ENCODE assay signal across 29 cellular contexts in the genomic region with DNA sequence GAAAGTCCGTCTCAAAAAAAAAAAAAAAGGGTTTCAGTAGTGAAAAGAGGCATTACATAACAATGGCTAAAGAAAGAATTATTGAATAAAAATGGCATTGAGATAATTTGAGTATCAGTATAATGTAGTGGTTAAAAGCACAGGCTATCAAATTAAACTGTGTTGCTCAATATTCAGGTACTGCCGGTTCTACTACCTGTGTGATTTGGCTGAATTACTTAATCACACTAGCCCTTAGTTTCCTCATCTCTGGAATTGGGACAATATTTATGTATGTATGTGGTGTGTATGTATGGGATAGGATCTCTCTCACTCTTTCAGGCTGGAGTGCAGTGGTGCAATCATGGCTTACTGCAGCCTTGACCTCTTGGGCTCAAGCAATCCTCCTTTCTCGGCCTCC. TPM values are rescaled to one million over a fixed set of nuclear protein-coding genes. Genes with fewer than 3 reads are reported as not detected.
"Had no signal": no experiment of that assay in that cellular context is flagged by ENCODE, and none has a peak within 500 bp of the region (broad histone marks: within the 10 kb centered on the region; RNA-seq: fewer than 3 reads in every experiment).

No MANE protein-coding gene starts in this region.

- H3K27me3 Mint-ChIP-seq: naive thymus-derived CD8-positive, alpha-beta T cell; stimulated activated memory B cell treated with anti-CD40 and anti-IgM and Interleukin-4, amounts not matched to agents 10 μg/mL and 1 μg/mL and 100 μg/mL, for 72 hours; stimulated activated naive CD8-positive, alpha-beta T cell treated with anti-CD3 and anti-CD28 coated beads, Interleukin-15, amount 100 ng/mL, for 72 hours; type B pancreatic cell had no signal

- H3K4me2 ChIP-seq: neural progenitor cell, smooth muscle cell had no signal

- H3K9ac ChIP-seq: neural progenitor cell, parathyroid adenoma had no signal

- H3K9me3 Mint-ChIP-seq: stimulated activated memory B cell treated with anti-CD40 and anti-IgM and Interleukin-4, amounts not matched to agents 10 μg/mL and 1 μg/mL and 100 μg/mL, for 72 hours; stimulated activated naive CD8-positive, alpha-beta T cell treated with anti-CD3 and anti-CD28 coated beads, Interleukin-15, amount 100 ng/mL, for 72 hours; type B pancreatic cell had no signal

- H3K4me3 Mint-ChIP-seq: naive thymus-derived CD8-positive, alpha-beta T cell; nephron progenitor cell; neural progenitor cell; stimulated activated memory B cell treated with anti-CD40 and anti-IgM and Interleukin-4, amounts not matched to agents 10 μg/mL and 1 μg/mL and 100 μg/mL, for 72 hours; stimulated activated naive CD8-positive, alpha-beta T cell treated with anti-CD3 and anti-CD28 coated beads, Interleukin-15, amount 100 ng/mL, for 72 hours; type B pancreatic cell had no signal

- H2AFZ ChIP-seq: neural progenitor cell, parathyroid adenoma had no signal

- H3K79me2 ChIP-seq: parathyroid adenoma had no signal

- H3K4me1 ChIP-seq: left lung, lower lobe of right lung, neural progenitor cell, parathyroid adenoma, psoas muscle, tibial nerve, uterus had no signal

- H3K27me3 ChIP-seq: left lung, neural progenitor cell, neutrophil, right lobe of liver, tibial nerve, uterus had no signal

- ATAC-seq: left cardiac atrium; left lung; lower lobe of right lung; naive thymus-derived CD8-positive, alpha-beta T cell; psoas muscle; right lobe of liver; stimulated activated memory B cell treated with anti-CD40 and anti-IgM and Interleukin-4, amounts not matched to agents 10 μg/mL and 1 μg/mL and 100 μg/mL, for 72 hours; stimulated activated naive CD8-positive, alpha-beta T cell treated with anti-CD3 and anti-CD28 coated beads, Interleukin-15, amount 100 ng/mL, for 72 hours had no signal

- H3K4me1 Mint-ChIP-seq: naive thymus-derived CD8-positive, alpha-beta T cell; nephron progenitor cell; neural progenitor cell; stimulated activated memory B cell treated with anti-CD40 and anti-IgM and Interleukin-4, amounts not matched to agents 10 μg/mL and 1 μg/mL and 100 μg/mL, for 72 hours had no signal

- H3K27ac ChIP-seq: left lung, lower lobe of right lung, neural progenitor cell, neutrophil, parathyroid adenoma, psoas muscle, right lobe of liver, tibial nerve, uterus had no signal

- H3K36me3 ChIP-seq: uterus had no signal

- H3K4me3 ChIP-seq: left lung, lower lobe of right lung, neural progenitor cell, psoas muscle, right lobe of liver, smooth muscle cell, tibial nerve, uterus had no signal

- DNase-seq: hippocampal formation; kidney glomerular epithelial cell; left cardiac atrium; left lung; lower lobe of right lung; mammary epithelial cell; mesenchymal stem cell; naive thymus-derived CD8-positive, alpha-beta T cell; nephron progenitor cell; occipital lobe; psoas muscle; right lobe of liver; stimulated activated CD4-positive, alpha-beta T cell treated with anti-CD3 and anti-CD28 coated beads, Interleukin-1b, Interleukin-23, amount 100 ng/mL, for 48 hours; stimulated activated CD4-positive, alpha-beta T cell treated with anti-CD3 and anti-CD28 coated beads, Interleukin-2, amount 100 ng/mL, for 48 hours; stimulated activated CD4-positive, alpha-beta T cell treated with anti-CD3 and anti-CD28 coated beads, Interleukin-4, amount 100 ng/mL, for 4 hours; stimulated activated CD8-positive, alpha-beta memory T cell treated with anti-CD3 and anti-CD28 coated beads, Interleukin-4, amount 100 ng/mL, for 48 hours; stimulated activated naive CD4-positive, alpha-beta T cell treated with Interleukin-2 at 50 U/mL for 16 hours; stimulated activated naive CD8-positive, alpha-beta T cell treated with anti-CD3 and anti-CD28 coated beads, Interleukin-15, amount 100 ng/mL, for 72 hours; substantia nigra; uterus had no signal

- H3K9me3 ChIP-seq: left lung, lower lobe of right lung, neutrophil, psoas muscle, right lobe of liver, uterus had no signal

RNA-seq across cellular contexts. Expression of a gene that starts 56.1 kb away (rescaled TPM):
- total RNA-seq: mammary epithelial cell; naive thymus-derived CD8-positive, alpha-beta T cell; posterior vena cava; psoas muscle; right lobe of liver; ureter had no signal
